ENCODE assay signal across 28 cellular contexts in genomic region chr2:60053791-60054190, GRCh38.
A peak's percentile ranks its signal among the peaks of the same experiment; 100 is the strongest.
DNase-seq lines count a peak whose midpoint lies in the region; ATAC-seq, FAIRE-seq and TF ChIP-seq lines count a peak whose summit lies in the region.
"Had no signal": no experiment of that assay in that cellular context is flagged by ENCODE, and none has a peak within 500 bp of the region (broad histone marks: within the 10 kb centered on the region; RNA-seq: fewer than 3 reads in every experiment).

No MANE protein-coding gene starts in this region.

- peak overlapping the region; percentile 5 for H3K4ac ChIP-seq in H1 (replicated peaks; ENCODE audit: insufficient read length, low read depth, low read length)

- H3K36me3 ChIP-seq in KOPT-K1 (ENCODE audit: insufficient read depth, low read length) (no peaks in the 10 kb centered on the region), H1 (ENCODE audit: control insufficient read depth in 2 of 4, insufficient read depth in 4 of 4, low read length in 3 of 4) (no peaks in the 10 kb centered on the region), smooth muscle cell (ENCODE audit: low read depth) (no peaks in the 10 kb centered on the region)
- H3K36me3 ChIP-seq: cardiac muscle cell, lower lobe of right lung, right lobe of liver had no signal

- H2BK12ac ChIP-seq in H1 (ENCODE audit: low read depth, low read length) = no peak overlapping the region

- no peak overlapping the region for H3K56ac ChIP-seq in H1 (replicated peaks; ENCODE audit: insufficient read length, low read depth, low read length)

- no peak overlapping the region for H2BK15ac ChIP-seq in H1 (ENCODE audit: low read length)

- peak overlapping the region in 3 of 6 donors; percentile 48 to 66 (median 65) for H3K27ac Mint-ChIP-seq in naive B cell
- H3K27ac Mint-ChIP-seq: dendritic cell treated with granulocyte-macrophage colony-stimulating factor and Interleukin-4, amounts not matched to agents 40 ng/mL and 50 ng/mL, for 4 days; endodermal cell; stimulated activated effector memory CD8-positive, alpha-beta T cell treated with anti-CD3 and anti-CD28 coated beads, Interleukin-12 subunit alpha, Interleukin-12 subunit beta, amount 100 ng/mL, for 72 hours had no signal

- H3K4me2 ChIP-seq in H1 (ENCODE audit: insufficient read depth in 1 of 2, low read depth in 2 of 2, low read length in 2 of 2) (no peak overlapping the region), smooth muscle cell (no peak overlapping the region)
- H3K4me2 ChIP-seq: KMS-11 had no signal

- POLR2A ChIA-PET in H1 (lab: Charles Lee; ENCODE audit: partially characterized antibody) = no interaction called here

- CTCF ChIA-PET in H1 (lab: Charles Lee; ENCODE audit: partially characterized antibody) = interaction anchor here (1.8 kb wide), 1 partner anchor 12 kb away, joined by 8 read pairs; no protein-coding TSS in a partner anchor

- H3K79me1 ChIP-seq in H1 (ENCODE audit: low read depth, low read length) = no peaks in the 10 kb centered on the region

- H3K14ac ChIP-seq in H1 (ENCODE audit: insufficient read length) = no peak overlapping the region

- H3K79me2 ChIP-seq in H1 (ENCODE audit: control insufficient read depth in 1 of 2, insufficient read depth in 2 of 2, low read length in 2 of 2) = no peaks in the 10 kb centered on the region
- no peaks in the 10 kb centered on the region for H3K79me2 ChIP-seq in smooth muscle cell (ENCODE audit: low read depth)
- H3K79me2 ChIP-seq: parathyroid adenoma had no signal

- H3K18ac ChIP-seq in H1 (ENCODE audit: extremely low read depth, low read length) = no peak overlapping the region; the same call in 1 of the 2 replicates

- ATAC-seq in naive B cell (ENCODE audit: low read depth in 2 of 2) = peak; percentile 72 to 79
- no peak for ATAC-seq in HG03354 (IDR thresholded peaks at IDR 0.05; ENCODE audit: poor library complexity, severe bottlenecking, unreplicated experiment)
- ATAC-seq: lower lobe of right lung; Panc1; right lobe of liver; stimulated activated effector memory CD8-positive, alpha-beta T cell treated with anti-CD3 and anti-CD28 coated beads, Interleukin-12 subunit alpha, Interleukin-12 subunit beta, amount 100 ng/mL, for 72 hours had no signal

- H4K20me1 ChIP-seq in H1 (replicated peaks in 1 of 2; ENCODE audit: control insufficient read depth in 1 of 2, insufficient read depth in 2 of 2, low read length in 2 of 2) = no peaks in the 10 kb centered on the region
- H4K20me1 ChIP-seq in smooth muscle cell (ENCODE audit: low read depth) = no peaks in the 10 kb centered on the region

- H3K27me3 ChIP-seq in H1 (replicated peaks in 1 of 4; ENCODE audit: control insufficient read depth in 3 of 4, extremely low read depth in 1 of 4, insufficient read depth in 3 of 4, low read length in 3 of 4) = no peaks in the 10 kb centered on the region
- H3K27me3 ChIP-seq in smooth muscle cell (ENCODE audit: low read depth) = no peaks in the 10 kb centered on the region
- H3K27me3 ChIP-seq: cardiac muscle cell, right lobe of liver had no signal

- H3K36me3 Mint-ChIP-seq in naive B cell = no peaks in the 10 kb centered on the region
- H3K36me3 Mint-ChIP-seq: stimulated activated effector memory CD8-positive, alpha-beta T cell treated with anti-CD3 and anti-CD28 coated beads, Interleukin-12 subunit alpha, Interleukin-12 subunit beta, amount 100 ng/mL, for 72 hours had no signal

- no peak for TF ChIP-seq EP300 in H1 (IDR thresholded peaks at IDR 0.05; ENCODE audit: borderline replicate concordance in 1 of 2, low read depth in 2 of 2, low read length in 2 of 2)

- no peaks in the 10 kb centered on the region for H3K23me2 ChIP-seq in H1 (ENCODE audit: low read depth, low read length)

- no peak overlapping the region for H2BK20ac ChIP-seq in H1 (ENCODE audit: low read length)

- peaks cover 0 to 7% (median 0%) of the 10 kb centered on the region in 3 donors for H3K27me3 Mint-ChIP-seq in naive B cell
- H3K27me3 Mint-ChIP-seq: dendritic cell treated with granulocyte-macrophage colony-stimulating factor and Interleukin-4, amounts not matched to agents 40 ng/mL and 50 ng/mL, for 4 days had no signal

- no peaks in the 10 kb centered on the region for H3F3A ChIP-seq in smooth muscle cell (ENCODE audit: low read depth)

- 81% methylated on average over 4 of the region's 4 CpGs; no CpG with 5 or more reads in 1 of the 2 experiments for WGBS in H1 (ENCODE audit: extremely low coverage in 1 of 2, insufficient coverage in 1 of 2, insufficient read length in 1 of 2, insufficient replicate concordance in 2 of 2, low coverage in 1 of 2, low lambda C conversion rate in 2 of 2, missing lambda C conversion rate in 1 of 2), 2 experiments
- 86% methylated on average over 4 of the region's 4 CpGs for WGBS in smooth muscle cell (ENCODE audit: low lambda C conversion rate)

- TF ChIP-seq RAD21 in H1 (IDR thresholded peaks at IDR 0.05 in 1 of 2, conservative IDR thresholded peaks at IDR 0.05 in 1 of 2; ENCODE audit: low read depth in 2 of 2, low read length in 2 of 2) = no peak

- no peak overlapping the region for H3K23ac ChIP-seq in H1 (ENCODE audit: insufficient read length)

- H4K8ac ChIP-seq in H1 (ENCODE audit: extremely low read depth, insufficient read depth, low read length) = no peak overlapping the region

- no peak for TF ChIP-seq POLR2A in H1 (IDR thresholded peaks at IDR 0.05; ENCODE audit: control extremely low read depth in 1 of 2, low read depth in 2 of 2, low read length in 2 of 2)

- H2AFZ ChIP-seq in H1 (ENCODE audit: low read length) (no peak overlapping the region), smooth muscle cell (ENCODE audit: low read depth) (no peak overlapping the region)
- H2AFZ ChIP-seq: parathyroid adenoma had no signal

- H2AK5ac ChIP-seq in H1 (ENCODE audit: low read depth, low read length) = no peak overlapping the region

- H2BK5ac ChIP-seq in H1 (ENCODE audit: low read depth, low read length) = no peak overlapping the region

- no peak overlapping the region for H2BK120ac ChIP-seq in H1 (replicated peaks; ENCODE audit: low read depth, low read length)

- H3K9me3 ChIP-seq in KOPT-K1 (ENCODE audit: insufficient read depth, low read length, poor library complexity, severe bottlenecking) = no peaks in the 10 kb centered on the region
- H3K9me3 ChIP-seq in H1 (ENCODE audit: insufficient read depth in 2 of 2, low read depth in 1 of 2, low read length in 1 of 2) = no peaks in the 10 kb centered on the region
- no peaks in the 10 kb centered on the region for H3K9me3 ChIP-seq in smooth muscle cell (replicated peaks; ENCODE audit: low read depth)
- H3K9me3 ChIP-seq: Caco-2, lower lobe of right lung, right lobe of liver had no signal

- no peak overlapping the region for H3K4me3 ChIP-seq in H1 (ENCODE audit: extremely low read depth in 1 of 4, insufficient read depth in 2 of 4, low read depth in 3 of 4, low read length in 4 of 4)
- H3K4me3 ChIP-seq in smooth muscle cell = no peak overlapping the region
- H3K4me3 ChIP-seq: cardiac muscle cell, lower lobe of right lung, right lobe of liver had no signal

- H3K9me3 Mint-ChIP-seq in naive B cell = no peaks in the 10 kb centered on the region
- H3K9me3 Mint-ChIP-seq: dendritic cell treated with granulocyte-macrophage colony-stimulating factor and Interleukin-4, amounts not matched to agents 40 ng/mL and 50 ng/mL, for 4 days; endodermal cell had no signal

- H3K4me1 ChIP-seq in H1 (replicated peaks in 1 of 4; ENCODE audit: control insufficient read depth in 3 of 4, insufficient read depth in 4 of 4, low read length in 3 of 4) (peaks cover 2 to 18% (median 10%) of the 10 kb centered on the region in 4 experiments; a peak in 5 of 7 replicates), smooth muscle cell (ENCODE audit: low read depth) (no peaks in the 10 kb centered on the region)
- H3K4me1 ChIP-seq: Caco-2, lower lobe of right lung, parathyroid adenoma, right lobe of liver had no signal

- TF ChIP-seq CTCF in H1 (IDR thresholded peaks at IDR 0.05; ENCODE audit: control extremely low read depth in 1 of 3, insufficient read depth in 1 of 3, low read depth in 1 of 3, low read length in 3 of 3) = no peak
- no peak for TF ChIP-seq CTCF in smooth muscle cell (IDR thresholded peaks at IDR 0.05; ENCODE audit: borderline replicate concordance, insufficient read depth, poor library complexity, severe bottlenecking)

- peak overlapping the region in 1 of 8 donors; percentile 32 for H3K4me3 Mint-ChIP-seq in naive B cell
- H3K4me3 Mint-ChIP-seq: dendritic cell treated with granulocyte-macrophage colony-stimulating factor and Interleukin-4, amounts not matched to agents 40 ng/mL and 50 ng/mL, for 4 days; endodermal cell; neural crest cell; stimulated activated effector memory CD8-positive, alpha-beta T cell treated with anti-CD3 and anti-CD28 coated beads, Interleukin-12 subunit alpha, Interleukin-12 subunit beta, amount 100 ng/mL, for 72 hours had no signal

- H3K27ac ChIP-seq in KOPT-K1 (ENCODE audit: low read depth, low read length, poor library complexity, severe bottlenecking) (peak overlapping the region; percentile 67), H1 (ENCODE audit: low read depth, low read length) (no peak overlapping the region), smooth muscle cell (ENCODE audit: low read depth) (no peak overlapping the region)
- H3K27ac ChIP-seq: cardiac muscle cell, KMS-11, lower lobe of right lung, parathyroid adenoma, right lobe of liver had no signal

- H3K4me1 Mint-ChIP-seq in naive B cell = peaks cover 15 to 31% (median 18%) of the 10 kb centered on the region in 3 donors
- H3K4me1 Mint-ChIP-seq: endodermal cell; neural crest cell; stimulated activated effector memory CD8-positive, alpha-beta T cell treated with anti-CD3 and anti-CD28 coated beads, Interleukin-12 subunit alpha, Interleukin-12 subunit beta, amount 100 ng/mL, for 72 hours had no signal

- no peak overlapping the region for H4K5ac ChIP-seq in H1 (ENCODE audit: insufficient read length, low read depth, low read length)

- H4K91ac ChIP-seq in H1 (replicated peaks; ENCODE audit: insufficient read length, low read length) = no peak overlapping the region

- FAIRE-seq in H1 (lab: Jason Lieb, UNC) = no peak
- FAIRE-seq: kidney, urothelium cell line had no signal

- H3K9ac ChIP-seq in H1 (replicated peaks in 1 of 4; ENCODE audit: extremely low read depth in 1 of 4, low read depth in 3 of 4, low read length in 3 of 4) (no peak overlapping the region), smooth muscle cell (ENCODE audit: low read depth) (no peak overlapping the region)
- H3K9ac ChIP-seq: KMS-11, parathyroid adenoma had no signal

- DNase-seq in COR-L47 (lab: John Stamatoyannopoulos, UW) (peak; percentile 72), H1 (ENCODE audit: low read depth in 1 of 2, low spot score in 2 of 2) (no peak), naive B cell (peak; percentile 29), smooth muscle cell (lab: John Stamatoyannopoulos, UW; ENCODE audit: unreplicated experiment) (no peak), dedifferentiated amniotic fluid mesenchymal stem cell (ENCODE audit: extremely low spot score) (no peak), pons (ENCODE audit: low spot score) (no peak)
- DNase-seq: activated CD4-positive, alpha-beta T cell treated with anti-CD3 and anti-CD28 coated beads, Interleukin-2, amount 50 U/mL, for 48 hours; activated CD4-positive, CD25-positive, alpha-beta regulatory T cell; activated naive CD4-positive, alpha-beta T cell treated with anti-CD3 and anti-CD28 coated beads, Interleukin-2, amount 50 U/mL, for 16 hours; amygdala; C1 segment of cervical spinal cord; Caco-2; endodermal cell; kidney; lower lobe of right lung; NCI-H510A treated with DMSO at 0.1 percent for 48 hours; right lobe of liver; stimulated activated CD4-positive, alpha-beta T cell treated with anti-CD3 and anti-CD28 coated beads, Interleukin-4, amount 100 ng/mL, for 24 hours had no signal

Comparison
In these comparisons a context has a peak if more than half of its experiments do, and no peak if none do; other contexts are left out.
1. DNase-seq: peak in COR-L47 (single experiment) and naive B cell (single experiment); none in H1 (0 of 2), smooth muscle cell (single experiment), dedifferentiated amniotic fluid mesenchymal stem cell (single experiment) and pons (single experiment).